ENCODE assay signal across 24 cellular contexts in genomic region chr21:43590220-43590619, GRCh38.
DNase-seq lines count a peak whose midpoint lies in the region; ATAC-seq, FAIRE-seq and TF ChIP-seq lines count a peak whose summit lies in the region.
"Had no signal": no experiment of that assay in that cellular context is flagged by ENCODE, and none has a peak within 500 bp of the region (broad histone marks: within the 10 kb centered on the region; RNA-seq: fewer than 3 reads in every experiment).

No MANE protein-coding gene starts in this region.

- peaks cover 5% of the 10 kb centered on the region for H3K36me3 Mint-ChIP-seq in osteocyte (ENCODE audit: unreplicated experiment)
- H3K36me3 Mint-ChIP-seq: T-cell had no signal

- H3K27me3 Mint-ChIP-seq in osteocyte (ENCODE audit: unreplicated experiment), result no peaks in the 10 kb centered on the region

- H3K4me1 ChIP-seq in Panc1 (ENCODE audit: control insufficient read depth, insufficient read depth, low read length), result peaks cover 34% of the 10 kb centered on the region
- peaks cover 36% of the 10 kb centered on the region for H3K4me1 ChIP-seq in endothelial cell of umbilical vein (ENCODE audit: control insufficient read depth, extremely low read depth, insufficient read depth, low read length)
- H3K4me1 ChIP-seq: prostate gland had no signal

- no peaks in the 10 kb centered on the region for H3K36me3 ChIP-seq in Panc1 (ENCODE audit: control insufficient read depth, insufficient read depth, low read length)
- no peaks in the 10 kb centered on the region for H3K36me3 ChIP-seq in endothelial cell of umbilical vein (ENCODE audit: control insufficient read depth in 2 of 2, extremely low read depth in 1 of 2, insufficient read depth in 2 of 2, low read length in 2 of 2)
- H3K36me3 ChIP-seq: left ventricle myocardium inferior, neural progenitor cell, prostate gland, thyroid gland had no signal

- H3K79me2 ChIP-seq in endothelial cell of umbilical vein (ENCODE audit: control insufficient read depth, insufficient read depth, low read length), result no peaks in the 10 kb centered on the region

- peak overlapping the region; percentile 67 for H3K27ac Mint-ChIP-seq in osteocyte (ENCODE audit: unreplicated experiment)
- H3K27ac Mint-ChIP-seq: B cell, neural progenitor cell, T-cell had no signal

- H4K20me1 ChIP-seq in endothelial cell of umbilical vein (replicated peaks; ENCODE audit: control insufficient read depth, extremely low read depth, insufficient read depth, low read length), result no peaks in the 10 kb centered on the region

- dilution Hi-C loops in endothelial cell of umbilical vein (cut with MboI; ENCODE audit: extremely low pct_ligation_motif_present, low sequenced_read_pairs), result no loop called here

- ATAC-seq in Panc1 (peak; percentile 36; the same call in 1 of the 2 replicates), GM21619 (IDR thresholded peaks at IDR 0.05; ENCODE audit: unreplicated experiment) (no peak), GM19455 (IDR thresholded peaks at IDR 0.05; ENCODE audit: unreplicated experiment) (no peak)
- ATAC-seq: esophagus mucosa; Right ventricle myocardium inferior; stimulated activated naive CD8-positive, alpha-beta T cell treated with anti-CD3 and anti-CD28 coated beads, Interleukin-15, Interleukin-2, amounts not matched to agents 100 U/mL and 50 U/mL, for 24 hours; T-cell had no signal

- no peaks in the 10 kb centered on the region for H3K9me3 Mint-ChIP-seq in osteocyte (ENCODE audit: unreplicated experiment)
- H3K9me3 Mint-ChIP-seq: T-cell had no signal

- H3K9me1 ChIP-seq in endothelial cell of umbilical vein (replicated peaks; ENCODE audit: control insufficient read depth, extremely low read depth, insufficient read depth, low read length), result no peaks in the 10 kb centered on the region

- no peak overlapping the region for H2AFZ ChIP-seq in endothelial cell of umbilical vein (ENCODE audit: low read depth, low read length)
- H2AFZ ChIP-seq: neural progenitor cell had no signal

- no peak overlapping the region for H3K4me3 ChIP-seq in Panc1 (ENCODE audit: low read depth in 2 of 2, low read length in 2 of 2)
- H3K4me3 ChIP-seq in endothelial cell of umbilical vein (replicated peaks in 1 of 3; ENCODE audit: insufficient read depth in 1 of 3, low read depth in 1 of 3, low read length in 3 of 3), result no peak overlapping the region
- H3K4me3 ChIP-seq: left ventricle myocardium inferior, neural progenitor cell, prostate gland, smooth muscle cell, thyroid gland had no signal

- H3K27ac ChIP-seq in Panc1 (ENCODE audit: low read length), result peak overlapping the region; percentile 57; the same call in 1 of the 2 replicates
- peak overlapping the region; percentile 31 for H3K27ac ChIP-seq in endothelial cell of umbilical vein (ENCODE audit: insufficient read depth, low read depth, low read length)
- H3K27ac ChIP-seq: left ventricle myocardium inferior, neural progenitor cell, prostate gland, thyroid gland had no signal

- H3K27me3 ChIP-seq in Panc1 (ENCODE audit: control insufficient read depth, insufficient read depth, low read length) (no peaks in the 10 kb centered on the region), endothelial cell of umbilical vein (ENCODE audit: control insufficient read depth in 2 of 2, insufficient read depth in 2 of 2, low read length in 2 of 2) (no peaks in the 10 kb centered on the region)
- H3K27me3 ChIP-seq: neural progenitor cell, thyroid gland had no signal

- peaks cover 76% of the 10 kb centered on the region for H3K4me1 Mint-ChIP-seq in osteocyte (ENCODE audit: unreplicated experiment)
- H3K4me1 Mint-ChIP-seq: B cell had no signal

- no peak for TF ChIP-seq CTCF in Panc1 (IDR thresholded peaks at IDR 0.05)
- no peak for TF ChIP-seq CTCF in endothelial cell of umbilical vein (IDR thresholded peaks at IDR 0.05; ENCODE audit: extremely low read depth in 1 of 2, insufficient read depth in 1 of 2, low read depth in 1 of 2, low read length in 2 of 2)
- TF ChIP-seq CTCF in osteocyte (IDR thresholded peaks at IDR 0.05), result no peak

- H3K4me2 ChIP-seq in endothelial cell of umbilical vein (ENCODE audit: insufficient read depth, low read length), result no peak overlapping the region
- H3K4me2 ChIP-seq: neural progenitor cell, smooth muscle cell had no signal

- intact Hi-C loops in Panc1 (cut with micrococcal nuclease; ENCODE audit: unreplicated experiment), result no loop called here
- intact Hi-C loops in endothelial cell of umbilical vein (cut with micrococcal nuclease), result no loop called here

- CTCF ChIA-PET in Panc1 (lab: Charles Lee) (no interaction called here), endothelial cell of umbilical vein (lab: Charles Lee) (interaction anchor here (1.0 to 1.4 kb wide), 3 partner anchors 18 to 24 kb away, joined by 3 to 6 read pairs (median 3); no protein-coding TSS in a partner anchor)

- peak; percentile 40 for FAIRE-seq in endothelial cell of umbilical vein (lab: Jason Lieb, UNC)
- FAIRE-seq: GM18507 had no signal

- H3K9me3 ChIP-seq in Panc1 (ENCODE audit: control insufficient read depth, insufficient read depth, low read depth, low read length) (no peaks in the 10 kb centered on the region), endothelial cell of umbilical vein (replicated peaks; ENCODE audit: control insufficient read depth, insufficient read depth, low read length) (no peaks in the 10 kb centered on the region)
- H3K9me3 ChIP-seq: left ventricle myocardium inferior, prostate gland, thyroid gland had no signal

- POLR2A ChIA-PET in Panc1 (lab: Charles Lee) (interaction anchor here (0.7 kb wide), 1 partner anchor 9 kb away, joined by 4 read pairs; no protein-coding TSS in a partner anchor), endothelial cell of umbilical vein (lab: Charles Lee) (no interaction called here)

- in situ Hi-C loops in Panc1 (cut with HindIII; ENCODE audit: low pct_unique_long_range_greater_than_20kb, low sequenced_read_pairs), result no loop called here

- H3K4me3 Mint-ChIP-seq in osteocyte (ENCODE audit: unreplicated experiment), result no peak overlapping the region
- H3K4me3 Mint-ChIP-seq: B cell, neural progenitor cell, T-cell had no signal

- no peak overlapping the region for H3K9ac ChIP-seq in endothelial cell of umbilical vein (replicated peaks; ENCODE audit: extremely low read depth, insufficient read depth, low read length)
- H3K9ac ChIP-seq: neural progenitor cell had no signal

- BruUV-seq in Panc1 (replicated peaks; lab: Mats Ljungman, UMichigan) (no TSS peak), endothelial cell of umbilical vein (replicated peaks; lab: Mats Ljungman, UMichigan) (no TSS peak)

- no peak for TF ChIP-seq POLR2A in endothelial cell of umbilical vein (IDR thresholded peaks at IDR 0.05; ENCODE audit: low read depth, low read length)

- DNase-seq in ELR (ENCODE audit: low read depth) (peak; percentile 77), Panc1 (ENCODE audit: low read depth, low spot score) (no peak), endothelial cell of umbilical vein (ENCODE audit: low read depth, low spot score) (no peak), osteocyte (ENCODE audit: extremely low spot score, unreplicated experiment) (no peak), DMS 273 treated with DMSO at 0.1 percent for 48 hours (lab: John Stamatoyannopoulos, UW) (no peak)
- DNase-seq: activated CD4-positive, alpha-beta T cell treated with anti-CD3 and anti-CD28 coated beads, Interleukin-2, amount 50 U/mL, for 4 hours; activated gamma-delta T cell treated with Interleukin-2 at 50 U/mL for 16 hours; central memory CD4-positive, alpha-beta T cell; COR-L47; left ventricle myocardium inferior; NCI-H526; stimulated activated CD4-positive, alpha-beta T cell treated with anti-CD3 and anti-CD28 coated beads, Interleukin-2, amount 100 ng/mL, for 48 hours; stimulated activated naive CD8-positive, alpha-beta T cell treated with anti-CD3 and anti-CD28 coated beads, Interleukin-15, Interleukin-2, amounts not matched to agents 100 U/mL and 50 U/mL, for 24 hours; T-cell; thyroid gland had no signal

TF ChIP-seq in endothelial cell of umbilical vein, 7 proteins besides CTCF, POLR2A, EP300 and RAD21:
- TF ChIP-seq POLR2AphosphoS5 (IDR thresholded peaks at IDR 0.05; ENCODE audit: insufficient read depth, low read depth, low read length) (no peak), MYC (IDR thresholded peaks at IDR 0.05; ENCODE audit: low read depth, low read length) (no peak), JUN (IDR thresholded peaks at IDR 0.05; ENCODE audit: borderline replicate concordance, insufficient read depth, insufficient read length, low read depth) (no peak), EZH2 (IDR thresholded peaks at IDR 0.05; ENCODE audit: borderline replicate concordance, low read depth, low read length, severe bottlenecking) (no peak), MAX (IDR thresholded peaks at IDR 0.05; ENCODE audit: insufficient read depth, insufficient read length) (no peak), GATA2 (IDR thresholded peaks at IDR 0.05; ENCODE audit: insufficient read depth, insufficient read length, low read depth, low read length) (no peak), FOS (IDR thresholded peaks at IDR 0.05; ENCODE audit: borderline replicate concordance, insufficient read depth, low read length) (no peak)
